Comparison of ENCODE assay signal across 8 cellular contexts in genomic region chr2:134120718-134121630, GRCh38.
DNase-seq lines count a peak whose midpoint lies in the region; ATAC-seq, FAIRE-seq and TF ChIP-seq lines count a peak whose summit lies in the region.

No MANE protein-coding gene starts in this region.

- H3K9me3 ChIP-seq in thyroid gland: no peaks in the 10 kb centered on the region

- H3K36me3 ChIP-seq in thyroid gland: no peaks in the 10 kb centered on the region

- TF ChIP-seq CTCF in thyroid gland (IDR thresholded peaks at IDR 0.05): no peak

- FAIRE-seq in RCC 7860 (lab: Jason Lieb, UNC) (no peak), frontal cortex (lab: Jason Lieb, UNC) (no peak)

- TF ChIP-seq POLR2A in thyroid gland (IDR thresholded peaks at IDR 0.05): peak in 1 of 2 donors; percentile 65

- WGBS in thyroid gland, 2 donors: 2 to 20% methylated on average over 7 to 53 of the region's 86 CpGs

- peak; percentile 28 to 46 for DNase-seq in AML-193 (lab: John Stamatoyannopoulos, UW)
- DNase-seq in RCC 7860 (ENCODE audit: low spot score): peak; percentile 41
- peak; percentile 42 for DNase-seq in activated gamma-delta T cell treated with anti-CD3 and anti-CD28 coated beads, Interleukin-2, amount 50 U/mL, for 16 hours (ENCODE audit: low read depth)
- DNase-seq in frontal cortex (ENCODE audit: low spot score in 2 of 2): peak; percentile 74 to 80
- DNase-seq in nucleus accumbens (lab: John Stamatoyannopoulos, UW): peak in 44 of 56 donors; percentile 15 to 75 (median 50)
- DNase-seq in thyroid gland: peak; percentile 66 to 69

- intact Hi-C loops in thyroid gland (cut with DNase I): loop anchor here (10.0 kb wide), 1 partner anchor 84 kb away; no protein-coding TSS in a partner anchor

- H3K4me1 ChIP-seq in thyroid gland: peaks cover 37 to 44% of the 10 kb centered on the region in 2 donors

- peak overlapping the region; percentile 54 to 99 (median 78) for H3K4me3 ChIP-seq in thyroid gland (replicated peaks in 1 of 3)

- ATAC-seq in GM19025 (IDR thresholded peaks at IDR 0.05; ENCODE audit: low read depth, unreplicated experiment) (peak; percentile 47), HG03280 (IDR thresholded peaks at IDR 0.05; ENCODE audit: unreplicated experiment) (peak; percentile 43)

- no peaks in the 10 kb centered on the region for H3K27me3 ChIP-seq in thyroid gland

- H3K27ac ChIP-seq in thyroid gland: peak overlapping the region; percentile 72 to 95 (median 92)

Comparison
In these comparisons a context has a peak if more than half of its experiments do, and no peak if none do; other contexts are left out.
1. Peak in every context shown above with its lines: DNase-seq, ATAC-seq, H3K4me3 ChIP-seq and H3K27ac ChIP-seq.